In genomic region chr3:129398803-129399144, GRCh38 we compare ENCODE assay signal across 8 cellular contexts. TPM values are rescaled to one million over a fixed set of nuclear protein-coding genes. Genes with fewer than 3 reads are reported as not detected.
DNase-seq lines count a peak whose midpoint lies in the region; ATAC-seq, FAIRE-seq and TF ChIP-seq lines count a peak whose summit lies in the region.

No MANE protein-coding gene starts in this region.

- no peak for TF ChIP-seq CTCF in fibroblast of the aortic adventitia (IDR thresholded peaks at IDR 0.05; ENCODE audit: insufficient read depth, low read length)
- TF ChIP-seq CTCF in ovary (IDR thresholded peaks at IDR 0.05): no peak

- no peak for TF ChIP-seq POLR2A in ovary (IDR thresholded peaks at IDR 0.05)

- WGBS in ovary, 3 donors: 0 to 1% (median 0%) methylated on average over 18 of the region's 18 CpGs

- peak; percentile 24 for DNase-seq in activated CD4-positive, alpha-beta memory T cell treated with anti-CD3 and anti-CD28 coated beads, Interleukin-2, amount 10 ng/mL, durations not matched to agents 7 days and 5 days
- DNase-seq in fibroblast of the aortic adventitia (ENCODE audit: low read depth) (no peak), ovary (peak in 2 of 5 donors; percentile 44 to 53), frontal cortex (ENCODE audit: low spot score in 2 of 2) (no peak), ureter (ENCODE audit: low spot score) (no peak), urothelium cell line (ENCODE audit: low spot score) (no peak)

- peak overlapping the region; percentile 94 for H3K27ac Mint-ChIP-seq in activated CD4-positive, alpha-beta memory T cell treated with anti-CD3 and anti-CD28 coated beads, Interleukin-2, amount 10 ng/mL, durations not matched to agents 7 days and 5 days

- no peaks in the 10 kb centered on the region for H3K27me3 ChIP-seq in ovary

- H3K36me3 Mint-ChIP-seq in activated CD4-positive, alpha-beta memory T cell treated with anti-CD3 and anti-CD28 coated beads, Interleukin-2, amount 10 ng/mL, durations not matched to agents 7 days and 5 days (ENCODE audit: low read depth): peaks cover 28% of the 10 kb centered on the region

- FAIRE-seq in frontal cortex (lab: Jason Lieb, UNC) (no peak), urothelium cell line (lab: Jason Lieb, UNC) (no peak)

- no peak for TF ChIP-seq EP300 in ovary (IDR thresholded peaks at IDR 0.05)

- peaks cover 41% of the 10 kb centered on the region for H3K4me1 Mint-ChIP-seq in activated CD4-positive, alpha-beta memory T cell treated with anti-CD3 and anti-CD28 coated beads, Interleukin-2, amount 10 ng/mL, durations not matched to agents 7 days and 5 days

- H3K9me3 Mint-ChIP-seq in activated CD4-positive, alpha-beta memory T cell treated with anti-CD3 and anti-CD28 coated beads, Interleukin-2, amount 10 ng/mL, durations not matched to agents 7 days and 5 days: no peaks in the 10 kb centered on the region

- no peaks in the 10 kb centered on the region for H3K27me3 Mint-ChIP-seq in activated CD4-positive, alpha-beta memory T cell treated with anti-CD3 and anti-CD28 coated beads, Interleukin-2, amount 10 ng/mL, durations not matched to agents 7 days and 5 days

- H3K4me1 ChIP-seq in ovary (ENCODE audit: insufficient read depth): peaks cover 3% of the 10 kb centered on the region

- intact Hi-C loops in ovary (cut with DNase I): no loop called here

- H3K4me3 ChIP-seq in fibroblast of the aortic adventitia (ENCODE audit: low read depth, low read length) (peak overlapping the region; percentile 90), ovary (peak overlapping the region; percentile 96)

- H3K9me3 ChIP-seq in ovary: no peaks in the 10 kb centered on the region

- ATAC-seq in GM18873 (IDR thresholded peaks at IDR 0.05; ENCODE audit: low FRiP score, unreplicated experiment) (peak; percentile 11), HG03354 (IDR thresholded peaks at IDR 0.05; ENCODE audit: poor library complexity, severe bottlenecking, unreplicated experiment) (peak; percentile 29)

- POLR2A ChIA-PET in activated CD4-positive, alpha-beta memory T cell treated with anti-CD3 and anti-CD28 coated beads, Interleukin-2, amount 10 ng/mL, durations not matched to agents 7 days and 5 days (lab: Charles Lee): interaction anchor here (1.8 to 2.2 kb wide), 3 partner anchors 42 to 120 kb away, joined by 5 to 18 read pairs (median 7); partner anchors contain the start of genes HMCES, IFT122 and MBD4

- H3K36me3 ChIP-seq in ovary: no peaks in the 10 kb centered on the region

- CTCF ChIA-PET in activated CD4-positive, alpha-beta memory T cell treated with anti-CD3 and anti-CD28 coated beads, Interleukin-2, amount 10 ng/mL, durations not matched to agents 7 days and 5 days (lab: Charles Lee): interaction anchor here (0.7 to 3.2 kb wide), 7 partner anchors 11 to 429 kb away, joined by 3 to 22 read pairs (median 8); partner anchors contain the start of genes IFT122 and MBD4

- peak overlapping the region; percentile 23 to 89 for H3K27ac ChIP-seq in ovary

- peak overlapping the region; percentile 98 for H3K4me3 Mint-ChIP-seq in activated CD4-positive, alpha-beta memory T cell treated with anti-CD3 and anti-CD28 coated beads, Interleukin-2, amount 10 ng/mL, durations not matched to agents 7 days and 5 days

RNA-seq across cellular contexts. Expression of gene EFCAB12, which starts 29.7 kb away (rescaled TPM):
- total RNA-seq in activated CD4-positive, alpha-beta memory T cell treated with anti-CD3 and anti-CD28 coated beads, Interleukin-2, amount 10 ng/mL, durations not matched to agents 7 days and 5 days: under 1 TPM; 0.65 to 0.98 TPM
- total RNA-seq in fibroblast of the aortic adventitia (ENCODE audit: low replicate concordance) (under 0.01 TPM in 1 of 2 replicates, not detected in the other), ovary (1 to 10 TPM in 6 of 7 donors, under 1 TPM in 1; 0.94 to 8.4 (median 1.7) TPM), frontal cortex (0.41 TPM), ureter (0.26 TPM)
- polyA plus RNA-seq in ovary: under 1 TPM; 0.53 to 0.67 TPM

RNA-seq across cellular contexts. Expression of gene MBD4, which starts 41.0 kb away (rescaled TPM):
- 10 to 100 TPM; 47.1 to 47.4 TPM for total RNA-seq in activated CD4-positive, alpha-beta memory T cell treated with anti-CD3 and anti-CD28 coated beads, Interleukin-2, amount 10 ng/mL, durations not matched to agents 7 days and 5 days
- total RNA-seq in fibroblast of the aortic adventitia (ENCODE audit: low replicate concordance) (28.9 and 34.9 TPM in 2 replicates), ovary (10 to 100 TPM; 26.8 to 60.0 (median 29.4) TPM), frontal cortex (24.5 TPM), ureter (31.6 TPM)
- polyA plus RNA-seq in ovary: 10 to 100 TPM; 19.5 to 28.0 TPM

RNA-seq across cellular contexts. Expression of gene IFT122, which starts 41.2 kb away (rescaled TPM):
- total RNA-seq in activated CD4-positive, alpha-beta memory T cell treated with anti-CD3 and anti-CD28 coated beads, Interleukin-2, amount 10 ng/mL, durations not matched to agents 7 days and 5 days: 10 to 100 TPM; 22.6 to 22.8 TPM
- total RNA-seq in fibroblast of the aortic adventitia (ENCODE audit: low replicate concordance) (21.4 and 38.0 TPM in 2 replicates), ovary (10 to 100 TPM; 27.7 to 58.1 (median 46.7) TPM), frontal cortex (30.2 TPM), ureter (37.6 TPM)
- 10 to 100 TPM; 20.8 to 32.6 TPM for polyA plus RNA-seq in ovary
